Comparison of ENCODE assay signal across 28 cellular contexts in the genomic region with DNA sequence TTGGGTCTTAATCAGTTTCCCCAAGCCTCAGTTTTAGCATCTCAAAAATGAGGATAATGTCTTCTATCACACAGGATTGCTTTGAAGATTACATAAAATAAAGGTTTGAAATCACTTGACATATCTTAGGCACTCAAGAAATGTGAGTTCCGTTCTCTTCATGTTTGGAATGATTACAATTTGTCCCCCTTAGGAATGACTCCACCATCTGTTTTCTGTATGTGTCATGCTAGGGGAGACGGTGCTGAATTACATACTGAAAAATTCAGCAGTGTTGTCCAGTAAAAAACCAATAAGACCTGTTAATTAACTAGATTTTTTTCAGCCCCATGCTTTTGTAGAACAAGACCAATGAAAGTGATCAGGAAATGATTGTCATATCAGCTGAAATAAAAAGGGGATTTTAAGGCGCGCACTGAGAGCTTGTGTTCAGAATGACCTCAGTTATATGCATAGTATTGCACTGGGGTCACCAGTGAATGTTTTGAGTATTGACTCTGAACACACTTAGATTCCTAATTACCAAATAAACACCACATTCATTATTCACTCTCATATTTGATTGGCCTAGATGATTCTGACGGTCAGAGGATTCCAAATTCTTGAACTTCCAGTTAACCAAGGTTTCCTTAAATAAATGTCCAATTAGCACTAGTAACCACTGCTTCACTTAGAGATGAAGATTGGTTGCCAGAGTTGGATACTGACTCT.
DNase-seq lines count a peak whose midpoint lies in the region; FAIRE-seq and TF ChIP-seq lines count a peak whose summit lies in the region.
"Had no signal": no experiment of that assay in that cellular context is flagged by ENCODE, and none has a peak within 500 bp of the region (broad histone marks: within the 10 kb centered on the region; RNA-seq: fewer than 3 reads in every experiment).

No MANE protein-coding gene starts in this region.

- H3K4me1 Mint-ChIP-seq in astrocyte (ENCODE audit: low read depth, unreplicated experiment) = peaks cover 17% of the 10 kb centered on the region
- H3K4me1 Mint-ChIP-seq: activated naive CD8-positive, alpha-beta T cell treated with anti-CD3 and anti-CD28 coated beads for 36 hours; CD4-positive, CD25-positive, alpha-beta regulatory T cell; naive thymus-derived CD8-positive, alpha-beta T cell; T-helper 17 cell had no signal

- H3K9me2 ChIP-seq in hepatocyte (replicated peaks; ENCODE audit: insufficient read depth) = no peaks in the 10 kb centered on the region

- no peaks in the 10 kb centered on the region for H3K9me3 ChIP-seq in astrocyte (ENCODE audit: insufficient read depth, low read depth, low read length)
- H3K9me3 ChIP-seq in hepatocyte (ENCODE audit: low read depth) = no peaks in the 10 kb centered on the region
- H3K9me3 ChIP-seq: body of pancreas, colonic mucosa, esophagus squamous epithelium, heart left ventricle, ovary had no signal

- H3K9ac ChIP-seq in astrocyte (ENCODE audit: low read length) = no peak overlapping the region

- peaks cover 1% of the 10 kb centered on the region for H3K9me3 Mint-ChIP-seq in astrocyte (ENCODE audit: unreplicated experiment)
- H3K9me3 Mint-ChIP-seq: activated naive CD8-positive, alpha-beta T cell treated with anti-CD3 and anti-CD28 coated beads for 36 hours; activated T-helper 2 cell treated with anti-CD3 and anti-CD28 coated beads, Interferon-gamma antibody, Interleukin-2, Interleukin-4, amounts not matched to agents 10 μg/mL and 5 μg/mL and 100 μg/mL, durations not matched to agents 14 hours and 24 hours and 36 hours; naive thymus-derived CD8-positive, alpha-beta T cell; type B pancreatic cell had no signal

- no peaks in the 10 kb centered on the region for H3K36me3 Mint-ChIP-seq in astrocyte (ENCODE audit: low read depth, unreplicated experiment)
- H3K36me3 Mint-ChIP-seq: activated naive CD8-positive, alpha-beta T cell treated with anti-CD3 and anti-CD28 coated beads for 36 hours; CD4-positive, CD25-positive, alpha-beta regulatory T cell; naive thymus-derived CD8-positive, alpha-beta T cell; type B pancreatic cell had no signal

- peak overlapping the region; percentile 23 for H3K27ac Mint-ChIP-seq in astrocyte (ENCODE audit: unreplicated experiment)
- H3K27ac Mint-ChIP-seq: activated naive CD8-positive, alpha-beta T cell treated with anti-CD3 and anti-CD28 coated beads for 36 hours; activated T-helper 2 cell treated with anti-CD3 and anti-CD28 coated beads, Interferon-gamma antibody, Interleukin-2, Interleukin-4, amounts not matched to agents 10 μg/mL and 5 μg/mL and 100 μg/mL, durations not matched to agents 14 hours and 24 hours and 36 hours; CD4-positive, CD25-positive, alpha-beta regulatory T cell; naive thymus-derived CD8-positive, alpha-beta T cell; T-helper 17 cell; type B pancreatic cell had no signal

- H3K27me3 ChIP-seq in astrocyte (ENCODE audit: insufficient read depth, low read length) = no peaks in the 10 kb centered on the region
- no peaks in the 10 kb centered on the region for H3K27me3 ChIP-seq in hepatocyte
- H3K27me3 ChIP-seq: body of pancreas, colonic mucosa, esophagus squamous epithelium, heart left ventricle, ovary had no signal

- H3K4me2 ChIP-seq in astrocyte (ENCODE audit: low read length) = peak overlapping the region; percentile 30
- H3K4me2 ChIP-seq in hepatocyte = no peak overlapping the region

- no peaks in the 10 kb centered on the region for H4K20me1 ChIP-seq in astrocyte (ENCODE audit: insufficient read depth, low read length)
- H4K20me1 ChIP-seq in hepatocyte (ENCODE audit: insufficient read depth, poor library complexity, severe bottlenecking) = no peaks in the 10 kb centered on the region

- H3K36me3 ChIP-seq in astrocyte (ENCODE audit: insufficient read depth, low read length) = no peaks in the 10 kb centered on the region
- H3K36me3 ChIP-seq in hepatocyte (replicated peaks; ENCODE audit: insufficient read depth, low read depth) = no peaks in the 10 kb centered on the region
- H3K36me3 ChIP-seq: colonic mucosa, esophagus squamous epithelium, heart left ventricle, ovary, WERI-Rb-1 had no signal

- peak; percentile 57 for DNase-seq in AG08395 (ENCODE audit: low spot score)
- peak; percentile 28 for DNase-seq in GM04504 (ENCODE audit: low read depth)
- DNase-seq in astrocyte (ENCODE audit: low read depth) = peak; percentile 73
- peak; percentile 58 to 72 for DNase-seq in foreskin fibroblast
- DNase-seq in activated gamma-delta T cell (lab: John Stamatoyannopoulos, UW) = no peak
- no peak for DNase-seq in substantia nigra (lab: John Stamatoyannopoulos, UW)
- no peak for DNase-seq in NCI-H510A (lab: John Stamatoyannopoulos, UW)
- no peak for DNase-seq in hepatocyte (ENCODE audit: low spot score)
- DNase-seq: activated CD4-positive, alpha-beta T cell treated with anti-CD3 and anti-CD28 coated beads, Interleukin-2, amount 50 U/mL, for 1 hour; activated naive CD8-positive, alpha-beta T cell treated with anti-CD3 and anti-CD28 coated beads for 36 hours; body of pancreas; CD4-positive, CD25-positive, alpha-beta regulatory T cell; colonic mucosa; esophagus squamous epithelium; heart left ventricle; naive thymus-derived CD8-positive, alpha-beta T cell; NCI-H1105; NCI-H446 treated with DMSO at 0.1 percent for 48 hours; NK-92 treated with Interleukin-12 subunit alpha and Interleukin-12 subunit beta, amount 100 ng/mL, for 24 hours; ovary; right cardiac atrium; T-helper 17 cell; WERI-Rb-1 had no signal

- H3K79me2 ChIP-seq in astrocyte (ENCODE audit: insufficient read depth, low read length) = no peaks in the 10 kb centered on the region
- no peaks in the 10 kb centered on the region for H3K79me2 ChIP-seq in hepatocyte

- no peak for FAIRE-seq in astrocyte (lab: Jason Lieb, UNC)
- FAIRE-seq: GM12891, GM19239, RCC 7860 had no signal

- H3K4me3 ChIP-seq in astrocyte (ENCODE audit: insufficient read depth, low read depth, low read length) (no peak overlapping the region), foreskin fibroblast (ENCODE audit: low read depth in 1 of 2, low read length in 2 of 2) (no peak overlapping the region), hepatocyte (no peak overlapping the region)
- H3K4me3 ChIP-seq: body of pancreas, colonic mucosa, esophagus squamous epithelium, heart left ventricle, ovary had no signal

- no peaks in the 10 kb centered on the region for H3K27me3 Mint-ChIP-seq in astrocyte (ENCODE audit: low read depth, unreplicated experiment)
- H3K27me3 Mint-ChIP-seq: activated naive CD8-positive, alpha-beta T cell treated with anti-CD3 and anti-CD28 coated beads for 36 hours; CD4-positive, CD25-positive, alpha-beta regulatory T cell had no signal

- 78% methylated on average over 5 of the region's 5 CpGs for WGBS in hepatocyte (ENCODE audit: low lambda C conversion rate, missing lambda C conversion rate)

- no peak overlapping the region for H3K4me3 Mint-ChIP-seq in astrocyte (ENCODE audit: unreplicated experiment)
- H3K4me3 Mint-ChIP-seq: activated naive CD8-positive, alpha-beta T cell treated with anti-CD3 and anti-CD28 coated beads for 36 hours; CD4-positive, CD25-positive, alpha-beta regulatory T cell; naive thymus-derived CD8-positive, alpha-beta T cell; T-helper 17 cell; type B pancreatic cell had no signal

- TF ChIP-seq CTCF in astrocyte (IDR thresholded peaks at IDR 0.05; ENCODE audit: insufficient read depth, low read depth, low read length) (no peak), foreskin fibroblast (IDR thresholded peaks at IDR 0.05; ENCODE audit: low read depth, low read length) (no peak), hepatocyte (IDR thresholded peaks at IDR 0.05; ENCODE audit: poor library complexity) (no peak)

- H3K27ac ChIP-seq in astrocyte (ENCODE audit: low read depth, low read length) (no peak overlapping the region), substantia nigra (ENCODE audit: low read depth, low read length, poor library complexity, severe bottlenecking) (no peak overlapping the region), hepatocyte (no peak overlapping the region)
- H3K27ac ChIP-seq: body of pancreas, colonic mucosa, esophagus squamous epithelium, heart left ventricle, ovary, WERI-Rb-1 had no signal

- H2AFZ ChIP-seq in astrocyte (ENCODE audit: low read depth, low read length) = no peak overlapping the region
- no peak overlapping the region for H2AFZ ChIP-seq in hepatocyte

- H3K4me1 ChIP-seq in astrocyte (ENCODE audit: insufficient read depth, low read length) = peaks cover 6% of the 10 kb centered on the region
- no peaks in the 10 kb centered on the region for H3K4me1 ChIP-seq in hepatocyte (ENCODE audit: insufficient read depth)
- H3K4me1 ChIP-seq: body of pancreas, colonic mucosa, esophagus squamous epithelium, heart left ventricle had no signal

Comparison
In these comparisons a context has a peak if more than half of its experiments do, and no peak if none do; other contexts are left out.
1. DNase-seq: peak in AG08395 (single experiment), GM04504 (single experiment), astrocyte (single experiment) and foreskin fibroblast (2 of 2); none in activated gamma-delta T cell (single experiment), substantia nigra (0 of 49), NCI-H510A (single experiment) and hepatocyte (single experiment).